In the genomic region with DNA sequence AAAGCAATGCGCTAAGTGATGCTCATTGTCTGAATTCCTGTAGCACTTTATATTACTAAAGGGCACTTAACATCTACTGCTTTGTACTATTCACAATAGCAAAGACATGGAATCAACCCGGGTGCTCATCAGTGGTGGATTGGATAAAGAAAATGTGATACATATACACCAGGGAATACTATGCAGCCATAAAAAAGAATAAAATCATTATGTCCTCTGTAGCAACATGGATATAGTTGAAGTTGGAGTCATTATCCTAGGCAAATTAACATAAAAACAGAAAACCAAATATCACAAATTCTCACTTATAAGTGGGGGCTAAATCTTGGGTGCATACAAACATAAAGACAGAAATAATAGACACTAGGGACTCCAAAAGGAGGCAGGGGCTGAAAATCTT, we compare ENCODE assay signal across 32 cellular contexts.
"Had no signal": no experiment of that assay in that cellular context is flagged by ENCODE, and none has a peak within 500 bp of the region (broad histone marks: within the 10 kb centered on the region; RNA-seq: fewer than 3 reads in every experiment).

No MANE protein-coding gene starts in this region.

- H3K27ac ChIP-seq: ascending aorta, cardiac muscle cell, WERI-Rb-1 had no signal

- ATAC-seq: activated CD4-positive, alpha-beta T cell treated with anti-CD3 and anti-CD28 coated beads for 36 hours; activated CD4-positive, CD25-positive, alpha-beta regulatory T cell treated with anti-CD3 and anti-CD28 coated beads, Interleukin-2, amount 50 U/mL, for 24 hours; activated CD8-positive, alpha-beta memory T cell treated with anti-CD3 and anti-CD28 coated beads, Interleukin-2, amount 10 ng/mL, durations not matched to agents 7 days and 5 days; activated CD8-positive, alpha-beta T cell treated with anti-CD3 and anti-CD28 coated beads, Interleukin-2, amount 10 ng/mL, durations not matched to agents 7 days and 5 days; activated naive CD8-positive, alpha-beta T cell treated with anti-CD3 and anti-CD28 coated beads, Interleukin-2, amount 50 U/mL, for 24 hours; WTC11 had no signal

- DNase-seq: activated CD4-positive, alpha-beta memory T cell treated with anti-CD3 and anti-CD28 coated beads, Interleukin-2, amount 10 ng/mL, durations not matched to agents 7 days and 5 days; activated CD4-positive, alpha-beta T cell treated with anti-CD3 and anti-CD28 coated beads for 1 hour; activated CD4-positive, alpha-beta T cell treated with anti-CD3 and anti-CD28 coated beads for 36 hours; activated CD4-positive, alpha-beta T cell treated with anti-CD3 and anti-CD28 coated beads for 48 hours; activated CD4-positive, alpha-beta T cell treated with anti-CD3 and anti-CD28 coated beads, Interleukin-2, amount 10 ng/mL, durations not matched to agents 7 days and 5 days; activated CD4-positive, alpha-beta T cell treated with anti-CD3 and anti-CD28 coated beads, Interleukin-2, amount 50 U/mL, for 48 hours; activated CD4-positive, CD25-positive, alpha-beta regulatory T cell; activated CD8-positive, alpha-beta memory T cell treated with anti-CD3 and anti-CD28 coated beads for 24 hours; activated CD8-positive, alpha-beta memory T cell treated with anti-CD3 and anti-CD28 coated beads, Interleukin-2, amount 10 ng/mL, durations not matched to agents 7 days and 5 days; activated CD8-positive, alpha-beta memory T cell treated with anti-CD3 and anti-CD28 coated beads, Interleukin-2, amount 50 U/mL, for 48 hours; activated CD8-positive, alpha-beta T cell treated with anti-CD3 and anti-CD28 coated beads, Interleukin-2, amount 10 ng/mL, durations not matched to agents 7 days and 5 days; activated effector memory CD4-positive, alpha-beta T cell treated with Interleukin-2 at 50 U/mL for 16 hours; activated gamma-delta T cell; activated naive CD4-positive, alpha-beta T cell treated with anti-CD3 and anti-CD28 coated beads, Interleukin-2, amount 10 ng/mL, durations not matched to agents 7 days and 5 days; activated naive CD4-positive, alpha-beta T cell treated with Interleukin-2 at 50 U/mL for 16 hours; activated naive CD8-positive, alpha-beta T cell treated with anti-CD3 and anti-CD28 coated beads, Interleukin-2, amount 10 ng/mL, durations not matched to agents 7 days and 5 days; activated naive CD8-positive, alpha-beta T cell treated with anti-CD3 and anti-CD28 coated beads, Interleukin-2, amount 50 U/mL, for 24 hours; activated T-cell treated with anti-CD3 and anti-CD28 coated beads, Interleukin-2, amount 50 U/mL, for 24 hours; activated T-cell treated with anti-CD3 and anti-CD28 coated beads, Interleukin-2, amount 50 U/mL, for 48 hours; amygdala; anterior cingulate cortex; central memory CD4-positive, alpha-beta T cell; T-helper 1 cell; T-helper 2 cell; T-helper 9 cell; WERI-Rb-1 had no signal

- H3K27me3 ChIP-seq: ascending aorta, cardiac muscle cell had no signal

- H3K4me3 ChIP-seq: ascending aorta, cardiac muscle cell had no signal

- H3K4me1 ChIP-seq: ascending aorta had no signal

- H3K9me3 ChIP-seq: ascending aorta had no signal

- FAIRE-seq: bronchial epithelial cell, TTC549 had no signal

- H3K36me3 ChIP-seq: ascending aorta, cardiac muscle cell, WERI-Rb-1 had no signal
